In the genomic region with DNA sequence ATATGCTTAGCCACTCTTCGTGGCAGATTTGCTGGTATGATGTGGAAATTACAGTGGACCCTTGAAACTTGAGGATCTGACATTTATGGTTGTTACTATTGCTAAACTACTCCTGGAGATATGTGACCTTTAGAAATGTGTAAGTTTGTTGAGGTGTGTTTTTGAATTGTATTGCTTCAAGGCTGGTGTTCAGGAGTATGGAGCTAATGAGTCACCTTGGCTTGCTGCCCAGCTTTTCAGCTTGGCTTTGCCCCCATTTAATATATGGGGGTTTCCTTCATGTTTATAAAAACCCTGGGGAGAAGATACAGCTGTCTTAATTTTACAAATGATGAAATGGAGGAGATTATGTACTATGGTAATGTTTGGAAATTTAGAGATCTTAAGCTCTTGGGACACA, we compare ENCODE assay signal across 8 cellular contexts. TPM values are rescaled to one million over a fixed set of nuclear protein-coding genes. Genes with fewer than 3 reads are reported as not detected.
DNase-seq lines count a peak whose midpoint lies in the region; ATAC-seq and TF ChIP-seq lines count a peak whose summit lies in the region.

No MANE protein-coding gene starts in this region.

- peak overlapping the region; percentile 35 for H3K4me2 ChIP-seq in PC-3 (ENCODE audit: low read length)

- H3K4me1 Mint-ChIP-seq in Calu3 (ENCODE audit: low read depth, unreplicated experiment) = peaks cover 8% of the 10 kb centered on the region
- no peaks in the 10 kb centered on the region for H3K4me1 Mint-ChIP-seq in glutamatergic neuron (ENCODE audit: low read depth, unreplicated experiment)

- ATAC-seq in PC-3 = peak; percentile 74
- ATAC-seq in mucosa of descending colon = peak; percentile 85

- POLR2A ChIA-PET in PC-3 (lab: Charles Lee; ENCODE audit: unreplicated experiment) = no interaction called here

- intact Hi-C loops in Calu3 (cut with micrococcal nuclease; ENCODE audit: unreplicated experiment) (no loop called here), PC-3 (cut with micrococcal nuclease) (no loop called here), mucosa of descending colon (cut with DNase I, micrococcal nuclease) (no loop called here), stomach (cut with DNase I; ENCODE audit: low total_unique reads) (no loop called here)

- no peaks in the 10 kb centered on the region for H3F3A ChIP-seq in PC-3 (ENCODE audit: low read length, unreplicated experiment)

- no peak overlapping the region for H2AFZ ChIP-seq in PC-3 (ENCODE audit: low read length)

- no peak for TF ChIP-seq EP300 in stomach (IDR thresholded peaks at IDR 0.05)

- 16 to 50% (median 25%) methylated on average over 1 of the region's 1 CpG for WGBS in stomach, 5 donors

- TF ChIP-seq POLR2A in stomach (IDR thresholded peaks at IDR 0.05) = no peak

- H3K9me2 ChIP-seq in PC-3 (replicated peaks; ENCODE audit: low read length) = no peaks in the 10 kb centered on the region

- peaks cover 4% of the 10 kb centered on the region; the same call in 1 of the 2 replicates for H4K20me1 ChIP-seq in PC-3 (ENCODE audit: low read length)

- H3K79me2 ChIP-seq in PC-3 (ENCODE audit: low read length) = 0 out of 2 replicates have a peak, but pooled peaks cover 13% of the 10 kb centered on the region

- no TSS peak for BruUV-seq in Calu3 (replicated peaks; lab: Mats Ljungman, UMichigan)
- no TSS peak for BruUV-seq in PC-3 (replicated peaks; lab: Mats Ljungman, UMichigan)

- DNase-seq in Calu3 = peak; percentile 12
- peak; percentile 53 for DNase-seq in PC-3
- peak; percentile 86 for DNase-seq in adipocyte (ENCODE audit: low read depth)
- peak in 1 of 3 donors; percentile 50 for DNase-seq in mucosa of descending colon
- DNase-seq in stomach = peak; percentile 50
- no peak for DNase-seq in Ammon's horn (ENCODE audit: low spot score)
- DNase-seq in putamen (ENCODE audit: low spot score) = no peak
- no peak for DNase-seq in glutamatergic neuron

- CTCF ChIA-PET in Calu3 (lab: Charles Lee) = interaction anchor here (1.0 kb wide), 1 partner anchor 11 kb away, joined by 3 read pairs; no protein-coding TSS in a partner anchor
- CTCF ChIA-PET in PC-3 (lab: Charles Lee) = no interaction called here

- no peak overlapping the region for H3K4me3 ChIP-seq in PC-3 (ENCODE audit: low read length)
- peak overlapping the region; percentile 7 for H3K4me3 ChIP-seq in adipocyte (ENCODE audit: low read length)
- no peak overlapping the region for H3K4me3 ChIP-seq in mucosa of descending colon
- H3K4me3 ChIP-seq in stomach = no peak overlapping the region

- H3K27ac Mint-ChIP-seq in Calu3 (ENCODE audit: unreplicated experiment) = no peak overlapping the region
- H3K27ac Mint-ChIP-seq in glutamatergic neuron (ENCODE audit: unreplicated experiment) = no peak overlapping the region

- H3K27me3 ChIP-seq in PC-3 (ENCODE audit: low read length) = no peaks in the 10 kb centered on the region
- H3K27me3 ChIP-seq in adipocyte (replicated peaks; ENCODE audit: control insufficient read depth, insufficient read depth, low read length) = no peaks in the 10 kb centered on the region
- no peaks in the 10 kb centered on the region for H3K27me3 ChIP-seq in stomach

- peaks cover 22% of the 10 kb centered on the region for H3K36me3 Mint-ChIP-seq in Calu3 (ENCODE audit: insufficient read depth, unreplicated experiment)
- H3K36me3 Mint-ChIP-seq in glutamatergic neuron (ENCODE audit: unreplicated experiment) = no peaks in the 10 kb centered on the region

- no peak for TF ChIP-seq CTCF in Calu3 (IDR thresholded peaks at IDR 0.05; ENCODE audit: unreplicated experiment)
- TF ChIP-seq CTCF in PC-3 (conservative IDR thresholded peaks at IDR 0.05; ENCODE audit: low read depth, low read length) = no peak
- no peak for TF ChIP-seq CTCF in mucosa of descending colon (IDR thresholded peaks at IDR 0.05)
- TF ChIP-seq CTCF in stomach (IDR thresholded peaks at IDR 0.05) = no peak
- no peak for TF ChIP-seq CTCF in glutamatergic neuron (IDR thresholded peaks at IDR 0.05; ENCODE audit: partially characterized antibody, unreplicated experiment)

- no peak overlapping the region for H3K4me3 Mint-ChIP-seq in Calu3 (ENCODE audit: low read depth, unreplicated experiment)
- H3K4me3 Mint-ChIP-seq in glutamatergic neuron (ENCODE audit: unreplicated experiment) = no peak overlapping the region

- H3K4me1 ChIP-seq in PC-3 (ENCODE audit: insufficient read depth, low read length) (peaks cover 12% of the 10 kb centered on the region), adipocyte (ENCODE audit: control insufficient read depth, insufficient read depth, low read length) (peaks cover 19% of the 10 kb centered on the region), mucosa of descending colon (ENCODE audit: low read depth) (peaks cover 22% of the 10 kb centered on the region), stomach (peaks cover 14 to 72% (median 45%) of the 10 kb centered on the region in 4 donors)

- H3K9me3 ChIP-seq in PC-3 (ENCODE audit: low read length) = no peaks in the 10 kb centered on the region
- H3K9me3 ChIP-seq in adipocyte (ENCODE audit: control insufficient read depth, low read length) = no peaks in the 10 kb centered on the region
- no peaks in the 10 kb centered on the region for H3K9me3 ChIP-seq in mucosa of descending colon
- no peaks in the 10 kb centered on the region for H3K9me3 ChIP-seq in stomach

- H3K9ac ChIP-seq in PC-3 (ENCODE audit: low read length) (no peak overlapping the region), adipocyte (ENCODE audit: low read length) (no peak overlapping the region)

- H3K9me3 Mint-ChIP-seq in Calu3 (ENCODE audit: low read depth, unreplicated experiment) = no peaks in the 10 kb centered on the region
- H3K9me3 Mint-ChIP-seq in glutamatergic neuron (ENCODE audit: unreplicated experiment) = no peaks in the 10 kb centered on the region

- 0 out of 2 replicates have a peak overlapping the region, but pooled peaks have one; percentile 14 for H3K27ac ChIP-seq in PC-3 (ENCODE audit: low read length)
- H3K27ac ChIP-seq in stomach = peak overlapping the region in 1 of 5 donors; percentile 33

- no peaks in the 10 kb centered on the region for H3K27me3 Mint-ChIP-seq in Calu3 (ENCODE audit: unreplicated experiment)
- H3K27me3 Mint-ChIP-seq in glutamatergic neuron (ENCODE audit: unreplicated experiment) = no peaks in the 10 kb centered on the region

- peaks cover 8% of the 10 kb centered on the region; the same call in 1 of the 2 replicates for H3K36me3 ChIP-seq in PC-3 (ENCODE audit: low read depth, low read length)
- peaks cover 41% of the 10 kb centered on the region for H3K36me3 ChIP-seq in adipocyte (ENCODE audit: control insufficient read depth, insufficient read depth, low read length, severe bottlenecking)
- no peaks in the 10 kb centered on the region for H3K36me3 ChIP-seq in mucosa of descending colon (ENCODE audit: low read depth)
- H3K36me3 ChIP-seq in stomach = peaks cover 16 to 54% (median 52%) of the 10 kb centered on the region in 4 donors

RNA-seq across cellular contexts. Expression of gene HBP1, which starts 11.6 kb away (rescaled TPM):
- total RNA-seq in Calu3 (2022) = 31.1 and 32.0 TPM in 2 replicates
- 13.0 and 17.6 TPM in 2 replicates for total RNA-seq in PC-3 (2014; rRNA removed)
- 10 to 100 TPM; 41.2 to 81.5 (median 71.4) TPM for total RNA-seq in mucosa of descending colon
- 100 to 1,000 TPM in 1 of 5 donors, 10 to 100 TPM in 4; 12.5 to 201 (median 86.2) TPM for total RNA-seq in stomach
- 10 to 100 TPM; 30.4 to 42.6 (median 41.3) TPM for polyA plus RNA-seq in stomach
- 39.7 TPM for total RNA-seq in glutamatergic neuron (ENCODE audit: unreplicated experiment)

Comparison
In these comparisons a context has a peak if more than half of its experiments do, and no peak if none do; other contexts are left out.
1. DNase-seq: peak in Calu3 (single experiment), PC-3 (single experiment), adipocyte (single experiment) and stomach (single experiment); none in Ammon's horn (single experiment), putamen (single experiment) and glutamatergic neuron (single experiment).